Comparison of ENCODE assay signal across 1 cellular context in the genomic region with DNA sequence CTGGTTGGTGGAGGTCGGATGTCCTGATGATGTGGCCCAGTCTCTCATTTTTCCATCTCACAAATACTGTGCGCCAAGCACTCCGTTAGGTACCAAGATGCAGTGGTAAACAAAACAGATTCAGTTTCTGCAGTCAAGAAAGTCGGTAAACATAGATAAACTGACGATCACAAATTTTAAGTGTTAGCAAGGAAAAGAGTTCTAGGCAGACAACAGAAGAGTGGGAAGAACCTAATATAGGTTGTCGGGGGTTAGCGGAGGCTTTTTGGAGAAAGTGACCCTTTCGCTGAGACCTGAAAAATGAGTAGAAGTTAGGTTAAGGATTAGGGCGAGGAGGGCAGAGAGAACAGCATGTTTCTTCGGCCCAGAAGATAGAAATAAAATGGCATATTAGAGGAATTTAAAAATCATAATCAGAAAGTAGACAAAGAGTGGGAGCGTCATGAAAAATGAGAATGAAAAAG.
TF ChIP-seq lines count a peak whose summit lies in the region.

No MANE protein-coding gene starts in this region.

TF ChIP-seq in GM23338, 12 proteins besides CTCF, POLR2A, EP300 and RAD21 (continued from another document):
- TF ChIP-seq ZNF462 (CRISPR knock-in tag; IDR thresholded peaks at IDR 0.05): no peak
- TF ChIP-seq JUNB (IDR thresholded peaks at IDR 0.05; ENCODE audit: unreplicated experiment): no peak
- TF ChIP-seq EZH2 (IDR thresholded peaks at IDR 0.05; ENCODE audit: low read depth, unreplicated experiment): no peak
- TF ChIP-seq STAT1 (IDR thresholded peaks at IDR 0.05; ENCODE audit: unreplicated experiment): no peak
- no peak for TF ChIP-seq ZNF114 (CRISPR knock-in tag; IDR thresholded peaks at IDR 0.05)
- TF ChIP-seq POLR2AphosphoS5 (IDR thresholded peaks at IDR 0.05; ENCODE audit: low read depth): no peak
- no peak for TF ChIP-seq NANOG (IDR thresholded peaks at IDR 0.05; ENCODE audit: borderline replicate concordance)
